Comparison of ENCODE assay signal across 9 cellular contexts in genomic region chr11:803770-804598, GRCh38. TPM values are rescaled to one million over a fixed set of nuclear protein-coding genes. Genes with fewer than 3 reads are reported as not detected.
DNase-seq lines count a peak whose midpoint lies in the region; ATAC-seq, FAIRE-seq and TF ChIP-seq lines count a peak whose summit lies in the region.
"Had no signal": no experiment of that assay in that cellular context is flagged by ENCODE, and none has a peak within 500 bp of the region (broad histone marks: within the 10 kb centered on the region; RNA-seq: fewer than 3 reads in every experiment).

No MANE protein-coding gene starts in this region.

- no peak for TF ChIP-seq CTCF in H9 (conservative IDR thresholded peaks at IDR 0.05)
- TF ChIP-seq CTCF in HepG2 (CRISPR knock-in tag; IDR thresholded peaks at IDR 0.05), result no peak

- no peaks in the 10 kb centered on the region for H3K9me3 Mint-ChIP-seq in H9
- H3K9me3 Mint-ChIP-seq in activated CD4-positive, alpha-beta memory T cell treated with anti-CD3 and anti-CD28 coated beads, Interleukin-2, amount 10 ng/mL, durations not matched to agents 7 days and 5 days, result no peaks in the 10 kb centered on the region

- peaks cover 2 to 8% (median 8%) of the 10 kb centered on the region in 3 experiments; a peak in 5 of 7 replicates for H3K36me3 Mint-ChIP-seq in H9 (ENCODE audit: insufficient read depth in 1 of 3, low read depth in 3 of 3)
- peaks cover 18% of the 10 kb centered on the region for H3K36me3 Mint-ChIP-seq in activated CD4-positive, alpha-beta memory T cell treated with anti-CD3 and anti-CD28 coated beads, Interleukin-2, amount 10 ng/mL, durations not matched to agents 7 days and 5 days (ENCODE audit: low read depth)

- POLR2A ChIA-PET in activated CD4-positive, alpha-beta memory T cell treated with anti-CD3 and anti-CD28 coated beads, Interleukin-2, amount 10 ng/mL, durations not matched to agents 7 days and 5 days (lab: Charles Lee), result interaction anchor here (1.1 to 4.1 kb wide), 5 partner anchors 8 to 39 kb away, joined by 3 to 21 read pairs (median 12); partner anchors contain the start of genes GATD1, PNPLA2 and TSPAN4
- POLR2A ChIA-PET in HepG2 (lab: Yijun Ruan, JAX), result interaction anchor here (1.5 to 4.6 kb wide), 4 partner anchors 8 to 35 kb away, joined by 6 to 56 read pairs (median 14); partner anchors contain the start of gene PNPLA2
- POLR2A ChIA-PET in HEK293T (lab: Yijun Ruan, JAX), result interaction anchor here (0.9 to 2.7 kb wide), 4 partner anchors 8 to 28 kb away, joined by 3 to 14 read pairs (median 6); no protein-coding TSS in a partner anchor

- H3K23ac ChIP-seq in H9 (ENCODE audit: insufficient read length, low read depth, low read length), result no peak overlapping the region

- no peak overlapping the region for H3K14ac ChIP-seq in H9 (ENCODE audit: insufficient read depth, low read length)

- no peak overlapping the region for H2BK12ac ChIP-seq in H9 (ENCODE audit: insufficient read length, low read depth, low read length)

- H3K4me1 ChIP-seq in H9 (ENCODE audit: insufficient read depth, low read length) (no peaks in the 10 kb centered on the region), HepG2 (ENCODE audit: insufficient read depth, low read length) (peaks cover 36% of the 10 kb centered on the region)

- peak overlapping the region; percentile 56 for H3K4me2 ChIP-seq in H9 (ENCODE audit: insufficient read depth, insufficient read length, low read length)
- H3K4me2 ChIP-seq in HepG2 (ENCODE audit: low read depth, low read length), result peak overlapping the region; percentile 94

- peak overlapping the region; percentile 60 to 82 (median 80) for H3K4me3 ChIP-seq in HepG2 (replicated peaks in 1 of 3; ENCODE audit: insufficient read depth in 1 of 3, low read depth in 2 of 3, low read length in 3 of 3)

- TF ChIP-seq POLR2A in HepG2 (IDR thresholded peaks at IDR 0.05; ENCODE audit: insufficient read depth in 1 of 2, low read depth in 2 of 2, low read length in 2 of 2), result no peak

- WGBS in H9 (ENCODE audit: extremely low coverage, insufficient read length, low lambda C conversion rate), result no CpG with 5 or more reads among the region's 26 CpGs
- WGBS in HepG2 (ENCODE audit: low lambda C conversion rate), result 29% methylated on average over 23 of the region's 26 CpGs

- H3K9me3 ChIP-seq in H9 (ENCODE audit: control insufficient read depth, low read depth, low read length), result no peaks in the 10 kb centered on the region
- no peaks in the 10 kb centered on the region for H3K9me3 ChIP-seq in HepG2 (ENCODE audit: low read length)

- H2BK120ac ChIP-seq in H9 (ENCODE audit: low read depth, low read length, poor library complexity, severe bottlenecking), result no peak overlapping the region

- no peak overlapping the region for H3K18ac ChIP-seq in H9 (ENCODE audit: insufficient read length, low read depth, low read length)

- no peak overlapping the region for H4K91ac ChIP-seq in H9 (ENCODE audit: insufficient read length, low read depth, low read length)

- H2BK5ac ChIP-seq in H9 (ENCODE audit: insufficient read length, low read length), result no peak overlapping the region

- H3K79me2 ChIP-seq in H9 (ENCODE audit: insufficient read depth, low read length) (no peaks in the 10 kb centered on the region), HepG2 (ENCODE audit: insufficient read depth, low read length) (peaks cover 25% of the 10 kb centered on the region)

- BruUV-seq in HepG2 (replicated peaks; lab: Mats Ljungman, UMichigan), result no TSS peak

- no peak overlapping the region for H3K56ac ChIP-seq in H9 (ENCODE audit: insufficient read length, low read depth, low read length)

- peaks cover 7 to 8% of the 10 kb centered on the region in 2 experiments; a peak in 3 of 5 replicates for H3K36me3 ChIP-seq in HepG2 (replicated peaks in 1 of 2; ENCODE audit: control insufficient read depth in 1 of 2, insufficient read depth in 2 of 2, low read length in 2 of 2)

- no peak overlapping the region for H3K27ac ChIP-seq in H9 (ENCODE audit: insufficient read length, low read depth, low read length)
- peak overlapping the region; percentile 19 for H3K27ac ChIP-seq in HepG2 (ENCODE audit: extremely low read length, insufficient read depth, low read length)

- CTCF ChIA-PET in activated CD4-positive, alpha-beta memory T cell treated with anti-CD3 and anti-CD28 coated beads, Interleukin-2, amount 10 ng/mL, durations not matched to agents 7 days and 5 days (lab: Charles Lee), result no interaction called here
- CTCF ChIA-PET in HepG2 (lab: Yijun Ruan, JAX; ENCODE audit: low intra/inter-chr PET ratio, low total read pairs) (no interaction called here), HEK293T (lab: Yijun Ruan, JAX) (interaction anchor here (1.2 kb wide), 1 partner anchor 40 kb away, joined by 3 read pairs; no protein-coding TSS in a partner anchor)

- H2BK15ac ChIP-seq in H9 (ENCODE audit: low read depth, low read length), result no peak overlapping the region

- no peak for TF ChIP-seq EP300 in HepG2 (IDR thresholded peaks at IDR 0.05; ENCODE audit: low read depth in 2 of 2, low read length in 2 of 2)
- TF ChIP-seq EP300 in HepG2 (CRISPR knock-in tag; IDR thresholded peaks at IDR 0.05; ENCODE audit: borderline replicate concordance), result no peak

- H2AFZ ChIP-seq in H9 (ENCODE audit: low read length) (no peak overlapping the region), HepG2 (ENCODE audit: low read length) (no peak overlapping the region)

- peak; percentile 10 for ATAC-seq in HepG2

- no peak overlapping the region for H2BK20ac ChIP-seq in H9 (ENCODE audit: low read depth, low read length, poor library complexity, severe bottlenecking)

- TF ChIP-seq RAD21 in HepG2 (CRISPR knock-in tag; IDR thresholded peaks at IDR 0.05), result no peak

- no peaks in the 10 kb centered on the region for H3K27me3 Mint-ChIP-seq in H9 (ENCODE audit: low read depth)
- no peaks in the 10 kb centered on the region for H3K27me3 Mint-ChIP-seq in activated CD4-positive, alpha-beta memory T cell treated with anti-CD3 and anti-CD28 coated beads, Interleukin-2, amount 10 ng/mL, durations not matched to agents 7 days and 5 days

- no peak for FAIRE-seq in HepG2 (lab: Jason Lieb, UNC)
- FAIRE-seq: endometrium had no signal

- H4K8ac ChIP-seq in H9 (replicated peaks; ENCODE audit: insufficient read length, low read depth, low read length), result no peak overlapping the region

- no peak overlapping the region for H4K5ac ChIP-seq in H9 (ENCODE audit: insufficient read length, low read depth, low read length)

- peaks cover 11 to 19% of the 10 kb centered on the region in 2 experiments for H3K4me1 Mint-ChIP-seq in H9
- H3K4me1 Mint-ChIP-seq in activated CD4-positive, alpha-beta memory T cell treated with anti-CD3 and anti-CD28 coated beads, Interleukin-2, amount 10 ng/mL, durations not matched to agents 7 days and 5 days, result peaks cover 40% of the 10 kb centered on the region

- H3K79me1 ChIP-seq in H9 (ENCODE audit: insufficient read depth, low read depth, low read length, poor library complexity, severe bottlenecking), result no peaks in the 10 kb centered on the region

- H3K9ac ChIP-seq in H9 (ENCODE audit: extremely low read depth, insufficient read length, low read length), result no peak overlapping the region
- peak overlapping the region; percentile 79 for H3K9ac ChIP-seq in HepG2 (ENCODE audit: insufficient read depth, low read depth, low read length)

- peak overlapping the region; percentile 64 to 79 for H3K4me3 Mint-ChIP-seq in H9
- H3K4me3 Mint-ChIP-seq in activated CD4-positive, alpha-beta memory T cell treated with anti-CD3 and anti-CD28 coated beads, Interleukin-2, amount 10 ng/mL, durations not matched to agents 7 days and 5 days, result peak overlapping the region; percentile 82

- no peak overlapping the region for H3K27ac Mint-ChIP-seq in H9
- H3K27ac Mint-ChIP-seq in activated CD4-positive, alpha-beta memory T cell treated with anti-CD3 and anti-CD28 coated beads, Interleukin-2, amount 10 ng/mL, durations not matched to agents 7 days and 5 days, result peak overlapping the region; percentile 78

- in situ Hi-C loops in HepG2 (cut with HindIII; ENCODE audit: extremely low pct_ligation_motif_present, low pct_unique_long_range_greater_than_20kb), result no loop called here

- DNase-seq in 8988T (peak; percentile 89), H9 (no peak), HepG2 (ENCODE audit: low spot score) (no peak), NCI-H446 (lab: John Stamatoyannopoulos, UW) (no peak), nucleus accumbens (lab: John Stamatoyannopoulos, UW) (no peak), NCI-H1092 treated with DMSO at 0.1 percent for 48 hours (lab: John Stamatoyannopoulos, UW) (no peak), HEK293T (ENCODE audit: extremely low spot score) (no peak)
- no peak for DNase-seq in activated CD4-positive, alpha-beta memory T cell treated with anti-CD3 and anti-CD28 coated beads, Interleukin-2, amount 10 ng/mL, durations not matched to agents 7 days and 5 days

- H3T11ph ChIP-seq in H9 (ENCODE audit: low read length), result no peak overlapping the region

- no peak overlapping the region for H2AK5ac ChIP-seq in H9 (ENCODE audit: insufficient read length, low read length)

- H3K27me3 ChIP-seq in H9 (ENCODE audit: insufficient read depth, low read length), result no peaks in the 10 kb centered on the region
- H3K27me3 ChIP-seq in HepG2 (ENCODE audit: control insufficient read depth in 1 of 2, insufficient read depth in 2 of 2, low read length in 2 of 2), result no peaks in the 10 kb centered on the region; a peak in 1 of 5 replicates

- H3K23me2 ChIP-seq in H9 (ENCODE audit: insufficient read length, low read depth, low read length, poor library complexity, severe bottlenecking), result peaks cover 11% of the 10 kb centered on the region

- intact Hi-C loops in HepG2 (cut with micrococcal nuclease; ENCODE audit: unreplicated experiment), result no loop called here

- no peaks in the 10 kb centered on the region for H4K20me1 ChIP-seq in H9 (ENCODE audit: control insufficient read depth, insufficient read depth, insufficient read length)
- H4K20me1 ChIP-seq in HepG2 (ENCODE audit: insufficient read depth, low read length), result no peaks in the 10 kb centered on the region

- no peak overlapping the region for H3K4ac ChIP-seq in H9 (ENCODE audit: low read depth, low read length)

RNA-seq across cellular contexts. Expression of gene PIDD1, which starts 1.0 kb away (rescaled TPM):
- total RNA-seq in H9 (2021) (25.3 and 26.6 TPM in 2 replicates), HepG2 (2016; rRNA removed; fragmentation: Illumina TruSeq; extraction: Trizol) (7.9 and 16.0 TPM in 2 replicates)
- total RNA-seq in activated CD4-positive, alpha-beta memory T cell treated with anti-CD3 and anti-CD28 coated beads, Interleukin-2, amount 10 ng/mL, durations not matched to agents 7 days and 5 days, result 10 to 100 TPM; 45.1 to 48.5 TPM
- total RNA-seq in HepG2 (2016; cell fraction: cytosol; rRNA removed; fragmentation: Illumina TruSeq; extraction: Trizol; ENCODE audit: low read depth), result 3.5 and 4.1 TPM in 2 replicates
- 8.8 and 17.2 TPM in 2 replicates for total RNA-seq in HepG2 (2016; cell fraction: insoluble cytoplasmic fraction; rRNA removed; fragmentation: Illumina TruSeq; extraction: Trizol)
- 7.4 and 7.9 TPM in 2 replicates for total RNA-seq in HepG2 (2016; cell fraction: membrane; rRNA removed; fragmentation: Illumina TruSeq; extraction: Trizol)
- total RNA-seq in HepG2 (2016; cell fraction: nucleus; rRNA removed; fragmentation: Illumina TruSeq; extraction: Trizol), result 17.2 and 22.2 TPM in 2 replicates
- 14.3 and 17.7 TPM in 2 replicates for polyA plus RNA-seq in HepG2 (2011; rRNA removed)
- 5.0 and 12.7 TPM in 2 replicates for polyA plus RNA-seq in HepG2 (2011; cell fraction: cytosol; rRNA removed)
- polyA plus RNA-seq in HepG2 (2011; cell fraction: nucleus; rRNA removed), result 234 and 353 TPM in 2 replicates
- 6.8 and 9.8 TPM in 2 replicates for polyA plus RNA-seq in HepG2 (2012)
- 3.7 and 3.9 TPM in 2 replicates for polyA plus RNA-seq in HepG2 (2016; cell fraction: cytosol; fragmentation: Illumina TruSeq; extraction: Trizol; ENCODE audit: low read depth)
- polyA plus RNA-seq in HepG2 (2016; cell fraction: insoluble cytoplasmic fraction; fragmentation: Illumina TruSeq; extraction: Trizol; ENCODE audit: low read depth), result 12.6 and 15.2 TPM in 2 replicates
- polyA plus RNA-seq in HepG2 (2016; cell fraction: membrane; fragmentation: Illumina TruSeq; extraction: Trizol; ENCODE audit: low read depth), result 7.8 and 9.8 TPM in 2 replicates
- 93.2 and 101 TPM in 2 replicates for polyA plus RNA-seq in HepG2 (2016; cell fraction: nucleus; fragmentation: Illumina TruSeq; extraction: Trizol; ENCODE audit: insufficient read depth, low read depth)
- 2.9 and 14.9 TPM in 2 replicates for polyA minus RNA-seq in HepG2 (2011; rRNA and poly(A)+ RNA removed; ENCODE audit: low replicate concordance)
- polyA minus RNA-seq in HepG2 (2011; cell fraction: cytosol; rRNA and poly(A)+ RNA removed), result 3.4 and 7.0 TPM in 2 replicates
- polyA minus RNA-seq in HepG2 (2011; cell fraction: nucleus; rRNA and poly(A)+ RNA removed), result 19.3 TPM in 2 replicates

RNA-seq across cellular contexts. Expression of gene RPLP2, which starts 5.8 kb away (rescaled TPM):
- 2,138 and 2,312 TPM in 2 replicates for total RNA-seq in H9 (2021)
- total RNA-seq in activated CD4-positive, alpha-beta memory T cell treated with anti-CD3 and anti-CD28 coated beads, Interleukin-2, amount 10 ng/mL, durations not matched to agents 7 days and 5 days, result 1,000 to 10,000 TPM; 2,077 to 2,079 TPM
- total RNA-seq in HepG2 (2016; rRNA removed; fragmentation: Illumina TruSeq; extraction: Trizol), result 2,049 and 2,106 TPM in 2 replicates
- 3,126 and 3,282 TPM in 2 replicates for total RNA-seq in HepG2 (2016; cell fraction: cytosol; rRNA removed; fragmentation: Illumina TruSeq; extraction: Trizol; ENCODE audit: low read depth)
- 1,870 and 2,048 TPM in 2 replicates for total RNA-seq in HepG2 (2016; cell fraction: insoluble cytoplasmic fraction; rRNA removed; fragmentation: Illumina TruSeq; extraction: Trizol)
- 3,967 and 4,265 TPM in 2 replicates for total RNA-seq in HepG2 (2016; cell fraction: membrane; rRNA removed; fragmentation: Illumina TruSeq; extraction: Trizol)
- total RNA-seq in HepG2 (2016; cell fraction: nucleus; rRNA removed; fragmentation: Illumina TruSeq; extraction: Trizol), result 735 and 852 TPM in 2 replicates
- 895 and 978 TPM in 2 replicates for polyA plus RNA-seq in HepG2 (2011; rRNA removed)
- 1,028 and 2,692 TPM in 2 replicates for polyA plus RNA-seq in HepG2 (2011; cell fraction: cytosol; rRNA removed)
- polyA plus RNA-seq in HepG2 (2011; cell fraction: nucleus; rRNA removed), result 723 and 858 TPM in 2 replicates
- polyA plus RNA-seq in HepG2 (2012), result 1,506 and 2,284 TPM in 2 replicates
- polyA plus RNA-seq in HepG2 (2016; cell fraction: cytosol; fragmentation: Illumina TruSeq; extraction: Trizol; ENCODE audit: low read depth), result 3,287 and 3,430 TPM in 2 replicates
- 1,412 and 1,584 TPM in 2 replicates for polyA plus RNA-seq in HepG2 (2016; cell fraction: insoluble cytoplasmic fraction; fragmentation: Illumina TruSeq; extraction: Trizol; ENCODE audit: low read depth)
- 3,687 and 3,698 TPM in 2 replicates for polyA plus RNA-seq in HepG2 (2016; cell fraction: membrane; fragmentation: Illumina TruSeq; extraction: Trizol; ENCODE audit: low read depth)
- polyA plus RNA-seq in HepG2 (2016; cell fraction: nucleus; fragmentation: Illumina TruSeq; extraction: Trizol; ENCODE audit: insufficient read depth, low read depth), result 1,014 and 1,045 TPM in 2 replicates
- 472 and 1,216 TPM in 2 replicates for polyA minus RNA-seq in HepG2 (2011; rRNA and poly(A)+ RNA removed; ENCODE audit: low replicate concordance)
- polyA minus RNA-seq in HepG2 (2011; cell fraction: cytosol; rRNA and poly(A)+ RNA removed), result 793 and 848 TPM in 2 replicates
- polyA minus RNA-seq in HepG2 (2011; cell fraction: nucleus; rRNA and poly(A)+ RNA removed), result 188 and 248 TPM in 2 replicates

RNA-seq across cellular contexts. Expression of gene SLC25A22, which starts 5.9 kb away (rescaled TPM):
- total RNA-seq in H9 (2021) (51.9 and 54.6 TPM in 2 replicates), HepG2 (2016; rRNA removed; fragmentation: Illumina TruSeq; extraction: Trizol) (8.0 and 12.4 TPM in 2 replicates)
- total RNA-seq in activated CD4-positive, alpha-beta memory T cell treated with anti-CD3 and anti-CD28 coated beads, Interleukin-2, amount 10 ng/mL, durations not matched to agents 7 days and 5 days, result 10 to 100 TPM; 35.7 to 38.3 TPM
- 4.2 and 5.7 TPM in 2 replicates for total RNA-seq in HepG2 (2016; cell fraction: cytosol; rRNA removed; fragmentation: Illumina TruSeq; extraction: Trizol; ENCODE audit: low read depth)
- total RNA-seq in HepG2 (2016; cell fraction: insoluble cytoplasmic fraction; rRNA removed; fragmentation: Illumina TruSeq; extraction: Trizol), result 8.0 and 11.4 TPM in 2 replicates
- 8.3 and 9.2 TPM in 2 replicates for total RNA-seq in HepG2 (2016; cell fraction: membrane; rRNA removed; fragmentation: Illumina TruSeq; extraction: Trizol)
- 7.7 and 9.2 TPM in 2 replicates for total RNA-seq in HepG2 (2016; cell fraction: nucleus; rRNA removed; fragmentation: Illumina TruSeq; extraction: Trizol)
- polyA plus RNA-seq in HepG2 (2011; rRNA removed), result 19.2 and 20.5 TPM in 2 replicates
- polyA plus RNA-seq in HepG2 (2011; cell fraction: cytosol; rRNA removed), result 5.9 and 7.9 TPM in 2 replicates
- polyA plus RNA-seq in HepG2 (2011; cell fraction: nucleus; rRNA removed), result 50.3 and 61.9 TPM in 2 replicates
- polyA plus RNA-seq in HepG2 (2012), result 7.5 and 11.4 TPM in 2 replicates
- polyA plus RNA-seq in HepG2 (2016; cell fraction: cytosol; fragmentation: Illumina TruSeq; extraction: Trizol; ENCODE audit: low read depth), result 2.6 and 3.7 TPM in 2 replicates
- 13.5 and 14.7 TPM in 2 replicates for polyA plus RNA-seq in HepG2 (2016; cell fraction: insoluble cytoplasmic fraction; fragmentation: Illumina TruSeq; extraction: Trizol; ENCODE audit: low read depth)
- 8.3 and 8.7 TPM in 2 replicates for polyA plus RNA-seq in HepG2 (2016; cell fraction: membrane; fragmentation: Illumina TruSeq; extraction: Trizol; ENCODE audit: low read depth)
- 25.5 and 28.7 TPM in 2 replicates for polyA plus RNA-seq in HepG2 (2016; cell fraction: nucleus; fragmentation: Illumina TruSeq; extraction: Trizol; ENCODE audit: insufficient read depth, low read depth)
- 19.4 and 40.7 TPM in 2 replicates for polyA minus RNA-seq in HepG2 (2011; rRNA and poly(A)+ RNA removed; ENCODE audit: low replicate concordance)
- 8.5 and 14.7 TPM in 2 replicates for polyA minus RNA-seq in HepG2 (2011; cell fraction: cytosol; rRNA and poly(A)+ RNA removed)
- 14.9 and 16.0 TPM in 2 replicates for polyA minus RNA-seq in HepG2 (2011; cell fraction: nucleus; rRNA and poly(A)+ RNA removed)

RNA-seq across cellular contexts. Expression of gene CEND1, which starts 14.1 kb away (rescaled TPM):
- total RNA-seq in H9 (2021) (0.81 and 0.86 TPM in 2 replicates), HepG2 (2016; rRNA removed; fragmentation: Illumina TruSeq; extraction: Trizol) (not detected in 2 replicates)
- total RNA-seq in activated CD4-positive, alpha-beta memory T cell treated with anti-CD3 and anti-CD28 coated beads, Interleukin-2, amount 10 ng/mL, durations not matched to agents 7 days and 5 days, result 1 to 10 TPM; 1.2 to 1.6 TPM
- not detected in 2 replicates for total RNA-seq in HepG2 (2016; cell fraction: cytosol; rRNA removed; fragmentation: Illumina TruSeq; extraction: Trizol; ENCODE audit: low read depth)
- not detected in 2 replicates for total RNA-seq in HepG2 (2016; cell fraction: insoluble cytoplasmic fraction; rRNA removed; fragmentation: Illumina TruSeq; extraction: Trizol)
- total RNA-seq in HepG2 (2016; cell fraction: membrane; rRNA removed; fragmentation: Illumina TruSeq; extraction: Trizol), result not detected in 2 replicates
- total RNA-seq in HepG2 (2016; cell fraction: nucleus; rRNA removed; fragmentation: Illumina TruSeq; extraction: Trizol), result not detected in 2 replicates
- not detected in 2 replicates for polyA plus RNA-seq in HepG2 (2011; rRNA removed)
- polyA plus RNA-seq in HepG2 (2011; cell fraction: cytosol; rRNA removed), result not detected in 2 replicates
- 0.07 TPM in 1 of 2 replicates, not detected in the other for polyA plus RNA-seq in HepG2 (2011; cell fraction: nucleus; rRNA removed)
- 0.11 TPM in 1 of 2 replicates, not detected in the other for polyA plus RNA-seq in HepG2 (2012)
- not detected in 2 replicates for polyA plus RNA-seq in HepG2 (2016; cell fraction: cytosol; fragmentation: Illumina TruSeq; extraction: Trizol; ENCODE audit: low read depth)
- not detected in 2 replicates for polyA plus RNA-seq in HepG2 (2016; cell fraction: insoluble cytoplasmic fraction; fragmentation: Illumina TruSeq; extraction: Trizol; ENCODE audit: low read depth)
- not detected in 2 replicates for polyA plus RNA-seq in HepG2 (2016; cell fraction: membrane; fragmentation: Illumina TruSeq; extraction: Trizol; ENCODE audit: low read depth)
- polyA plus RNA-seq in HepG2 (2016; cell fraction: nucleus; fragmentation: Illumina TruSeq; extraction: Trizol; ENCODE audit: insufficient read depth, low read depth), result not detected in 2 replicates
- not detected in 2 replicates for polyA minus RNA-seq in HepG2 (2011; rRNA and poly(A)+ RNA removed; ENCODE audit: low replicate concordance)
- polyA minus RNA-seq in HepG2 (2011; cell fraction: cytosol; rRNA and poly(A)+ RNA removed), result not detected in 2 replicates
- polyA minus RNA-seq in HepG2 (2011; cell fraction: nucleus; rRNA and poly(A)+ RNA removed), result not detected in 2 replicates

RNA-seq across cellular contexts. Expression of gene PNPLA2, which starts 14.7 kb away (rescaled TPM):
- total RNA-seq in H9 (2021) (62.3 and 67.3 TPM in 2 replicates), HepG2 (2016; rRNA removed; fragmentation: Illumina TruSeq; extraction: Trizol) (4.8 and 10.5 TPM in 2 replicates)
- total RNA-seq in activated CD4-positive, alpha-beta memory T cell treated with anti-CD3 and anti-CD28 coated beads, Interleukin-2, amount 10 ng/mL, durations not matched to agents 7 days and 5 days, result 10 to 100 TPM; 66.8 to 70.9 TPM
- total RNA-seq in HepG2 (2016; cell fraction: cytosol; rRNA removed; fragmentation: Illumina TruSeq; extraction: Trizol; ENCODE audit: low read depth), result 3.8 and 4.1 TPM in 2 replicates
- 4.0 and 11.4 TPM in 2 replicates for total RNA-seq in HepG2 (2016; cell fraction: insoluble cytoplasmic fraction; rRNA removed; fragmentation: Illumina TruSeq; extraction: Trizol)
- total RNA-seq in HepG2 (2016; cell fraction: membrane; rRNA removed; fragmentation: Illumina TruSeq; extraction: Trizol), result 4.4 and 5.4 TPM in 2 replicates
- total RNA-seq in HepG2 (2016; cell fraction: nucleus; rRNA removed; fragmentation: Illumina TruSeq; extraction: Trizol), result 17.2 and 23.5 TPM in 2 replicates
- polyA plus RNA-seq in HepG2 (2011; rRNA removed), result 43.2 and 58.1 TPM in 2 replicates
- 7.3 and 12.8 TPM in 2 replicates for polyA plus RNA-seq in HepG2 (2011; cell fraction: cytosol; rRNA removed)
- polyA plus RNA-seq in HepG2 (2011; cell fraction: nucleus; rRNA removed), result 830 and 954 TPM in 2 replicates
- 70.1 and 82.8 TPM in 2 replicates for polyA plus RNA-seq in HepG2 (2012)
- 4.8 and 6.6 TPM in 2 replicates for polyA plus RNA-seq in HepG2 (2016; cell fraction: cytosol; fragmentation: Illumina TruSeq; extraction: Trizol; ENCODE audit: low read depth)
- 14.6 and 20.2 TPM in 2 replicates for polyA plus RNA-seq in HepG2 (2016; cell fraction: insoluble cytoplasmic fraction; fragmentation: Illumina TruSeq; extraction: Trizol; ENCODE audit: low read depth)
- 7.5 and 10.2 TPM in 2 replicates for polyA plus RNA-seq in HepG2 (2016; cell fraction: membrane; fragmentation: Illumina TruSeq; extraction: Trizol; ENCODE audit: low read depth)
- 77.9 and 79.1 TPM in 2 replicates for polyA plus RNA-seq in HepG2 (2016; cell fraction: nucleus; fragmentation: Illumina TruSeq; extraction: Trizol; ENCODE audit: insufficient read depth, low read depth)
- polyA minus RNA-seq in HepG2 (2011; rRNA and poly(A)+ RNA removed; ENCODE audit: low replicate concordance), result 60.4 and 150 TPM in 2 replicates
- polyA minus RNA-seq in HepG2 (2011; cell fraction: cytosol; rRNA and poly(A)+ RNA removed), result 24.0 and 31.5 TPM in 2 replicates
- 135 and 151 TPM in 2 replicates for polyA minus RNA-seq in HepG2 (2011; cell fraction: nucleus; rRNA and poly(A)+ RNA removed)
